Comparison of ENCODE assay signal across 25 cellular contexts in genomic region chr18:56381151-56381550, GRCh38.
DNase-seq lines count a peak whose midpoint lies in the region; ATAC-seq and TF ChIP-seq lines count a peak whose summit lies in the region.
"Had no signal": no experiment of that assay in that cellular context is flagged by ENCODE, and none has a peak within 500 bp of the region (broad histone marks: within the 10 kb centered on the region; RNA-seq: fewer than 3 reads in every experiment).

No MANE protein-coding gene starts in this region.

- no peak overlapping the region for H4K8ac ChIP-seq in neuronal stem cell (ENCODE audit: low read depth, low read length)

- WGBS in neuronal stem cell (ENCODE audit: extremely low coverage in 2 of 2, insufficient read length in 2 of 2, insufficient replicate concordance in 1 of 2), 2 donors, result no CpG with 5 or more reads among the region's 4 CpGs

- no peak overlapping the region for H2BK120ac ChIP-seq in neuronal stem cell (ENCODE audit: low read depth, low read length)

- no peak overlapping the region for H2BK15ac ChIP-seq in neuronal stem cell (ENCODE audit: low read length)

- H4K20me1 ChIP-seq in GM23338 (replicated peaks; ENCODE audit: insufficient read depth), result no peaks in the 10 kb centered on the region
- H4K20me1 ChIP-seq: BLaER1 had no signal

- no peaks in the 10 kb centered on the region for H3K79me1 ChIP-seq in neuronal stem cell (ENCODE audit: low read depth, low read length)

- H3K9ac ChIP-seq in neuronal stem cell (ENCODE audit: low read depth, low read length, poor library complexity), result no peak overlapping the region
- H3K9ac ChIP-seq: BLaER1 had no signal

- H2BK5ac ChIP-seq in neuronal stem cell (ENCODE audit: low read length), result no peak overlapping the region

- H2BK12ac ChIP-seq in neuronal stem cell (ENCODE audit: low read length), result no peak overlapping the region

- H3K4me2 ChIP-seq in GM23338 (no peak overlapping the region), neuronal stem cell (ENCODE audit: insufficient read depth, low read length, poor library complexity, severe bottlenecking) (no peak overlapping the region)
- H3K4me2 ChIP-seq: A549, BLaER1 had no signal

- DNase-seq in left ventricle myocardium superior (no peak), cardiac septum (ENCODE audit: low spot score) (no peak), GM04503 (ENCODE audit: low read depth) (peak; percentile 27), GM23338 (ENCODE audit: low spot score) (no peak), neuronal stem cell (ENCODE audit: low spot score) (no peak), NAMALWA (ENCODE audit: low spot score) (no peak), NCI-H1436 (lab: John Stamatoyannopoulos, UW) (no peak)
- DNase-seq: 8988T; ACHN; Caco-2; CD4-positive, CD25-positive, alpha-beta regulatory T cell; CD8-positive, alpha-beta T cell; DMS 273 treated with DMSO at 0.1 percent for 48 hours; DMS79; EL; GF-D8; GOT3; HFFc6 had no signal

- H3K27ac Mint-ChIP-seq in GM23338, result no peak overlapping the region
- H3K27ac Mint-ChIP-seq: B cell; CD4-positive, CD25-positive, alpha-beta regulatory T cell; CD8-positive, alpha-beta T cell; HFFc6 had no signal

- no peaks in the 10 kb centered on the region for H3K9me3 Mint-ChIP-seq in GM23338
- H3K9me3 Mint-ChIP-seq: CD8-positive, alpha-beta T cell; HFFc6 had no signal

- no peaks in the 10 kb centered on the region for H3K27me3 Mint-ChIP-seq in GM23338 (ENCODE audit: insufficient read depth, low read depth, poor library complexity)
- H3K27me3 Mint-ChIP-seq: B cell; CD4-positive, CD25-positive, alpha-beta regulatory T cell had no signal

- intact Hi-C loops in left ventricle myocardium superior (cut with micrococcal nuclease), result no loop called here
- intact Hi-C loops in cardiac septum (cut with DNase I), result no loop called here

- H3K9me2 ChIP-seq in GM23338 (ENCODE audit: insufficient read depth), result peaks cover 7% of the 10 kb centered on the region; the same call in 1 of the 2 replicates

- no peak overlapping the region for H3K14ac ChIP-seq in neuronal stem cell (ENCODE audit: low read length)

- H3F3A ChIP-seq in GM23338 (replicated peaks; ENCODE audit: low read depth), result no peaks in the 10 kb centered on the region

- no peak overlapping the region for H4K91ac ChIP-seq in neuronal stem cell (ENCODE audit: low read depth, low read length, poor library complexity)

- peak overlapping the region; percentile 65; the same call in 1 of the 2 replicates for H2AFZ ChIP-seq in GM23338
- H2AFZ ChIP-seq in neuronal stem cell (ENCODE audit: low read length), result peak overlapping the region; percentile 14

- no peak for TF ChIP-seq CTCF in GM23338 (conservative IDR thresholded peaks at IDR 0.05; ENCODE audit: low read depth in 2 of 2)

- no peak overlapping the region for H3K18ac ChIP-seq in neuronal stem cell (ENCODE audit: low read length)

- H3K36me3 ChIP-seq in GM23338 (ENCODE audit: insufficient read depth) (no peaks in the 10 kb centered on the region), neuronal stem cell (replicated peaks in 1 of 2; ENCODE audit: control insufficient read depth in 2 of 2, insufficient read depth in 2 of 2, low read length in 2 of 2) (no peaks in the 10 kb centered on the region)
- H3K36me3 ChIP-seq: BLaER1, HAP-1 had no signal

- H3K27ac ChIP-seq in GM23338 (ENCODE audit: low read depth), result no peak overlapping the region
- H3K27ac ChIP-seq in neuronal stem cell (replicated peaks; ENCODE audit: low read length), result no peak overlapping the region
- H3K27ac ChIP-seq: A549, BLaER1, C4-2B had no signal

- ATAC-seq in left ventricle myocardium superior (peak; percentile 26), GM23338 (no peak), GM21447 (IDR thresholded peaks at IDR 0.05; ENCODE audit: unreplicated experiment) (no peak)
- ATAC-seq: A549; CD8-positive, alpha-beta T cell; GM12878 had no signal

- H3K23ac ChIP-seq in neuronal stem cell (ENCODE audit: low read depth, low read length, poor library complexity), result no peak overlapping the region

- no peaks in the 10 kb centered on the region for H3K79me2 ChIP-seq in GM23338 (replicated peaks; ENCODE audit: insufficient read depth)

- H3K4me3 ChIP-seq in GM23338, result no peak overlapping the region
- no peak overlapping the region for H3K4me3 ChIP-seq in neuronal stem cell (ENCODE audit: low read length in 2 of 2)
- H3K4me3 ChIP-seq: A549, BLaER1, GM12878, HAP-1 had no signal

- H3K27me3 ChIP-seq in GM23338 (ENCODE audit: insufficient read depth) (no peaks in the 10 kb centered on the region), neuronal stem cell (ENCODE audit: control insufficient read depth in 3 of 3, insufficient read depth in 3 of 3, low read depth in 1 of 3, low read length in 3 of 3) (no peaks in the 10 kb centered on the region)
- H3K27me3 ChIP-seq: BLaER1 had no signal

- H2AK5ac ChIP-seq in neuronal stem cell (ENCODE audit: low read depth, low read length), result no peak overlapping the region

- H3K4me1 Mint-ChIP-seq in GM23338, result no peaks in the 10 kb centered on the region; the same call in 2 of the 3 replicates
- H3K4me1 Mint-ChIP-seq: CD4-positive, CD25-positive, alpha-beta regulatory T cell had no signal

- H3K4me3 Mint-ChIP-seq in GM23338, result no peak overlapping the region
- H3K4me3 Mint-ChIP-seq: B cell; CD4-positive, CD25-positive, alpha-beta regulatory T cell; CD8-positive, alpha-beta T cell; HFFc6 had no signal

- no peaks in the 10 kb centered on the region for H3K36me3 Mint-ChIP-seq in GM23338 (ENCODE audit: low read depth)
- H3K36me3 Mint-ChIP-seq: CD4-positive, CD25-positive, alpha-beta regulatory T cell; CD8-positive, alpha-beta T cell had no signal

- no peaks in the 10 kb centered on the region for H3K4me1 ChIP-seq in GM23338 (ENCODE audit: insufficient read depth)
- H3K4me1 ChIP-seq in neuronal stem cell (ENCODE audit: control insufficient read depth in 2 of 2, insufficient read depth in 1 of 2, low read depth in 1 of 2, low read length in 2 of 2), result no peaks in the 10 kb centered on the region
- H3K4me1 ChIP-seq: A549, BLaER1, Caco-2, HAP-1 had no signal

- H3K4ac ChIP-seq in neuronal stem cell (ENCODE audit: low read length), result no peak overlapping the region

- no peaks in the 10 kb centered on the region for H3K9me3 ChIP-seq in neuronal stem cell (replicated peaks in 1 of 2; ENCODE audit: control insufficient read depth in 2 of 2, insufficient read depth in 1 of 2, low read depth in 1 of 2, low read length in 2 of 2)
- H3K9me3 ChIP-seq: A549, BLaER1, Caco-2 had no signal

TF ChIP-seq in GM23338, 12 proteins besides CTCF, POLR2A, EP300 and RAD21:
- TF ChIP-seq JUNB (IDR thresholded peaks at IDR 0.05; ENCODE audit: unreplicated experiment) (no peak), REST (IDR thresholded peaks at IDR 0.05; ENCODE audit: unreplicated experiment) (no peak), ZNF331 (CRISPR knock-in tag; IDR thresholded peaks at IDR 0.05; ENCODE audit: low read depth) (no peak)
TF ChIP-seq in GM23338: peak in this region for 0.
